9 cellular contexts compared by ENCODE assay signal in genomic region chr9:97982191-97982718, GRCh38. TPM values are rescaled to one million over a fixed set of nuclear protein-coding genes. Genes with fewer than 3 reads are reported as not detected.
DNase-seq lines count a peak whose midpoint lies in the region; ATAC-seq, FAIRE-seq and TF ChIP-seq lines count a peak whose summit lies in the region.
"Had no signal": no experiment of that assay in that cellular context is flagged by ENCODE, and none has a peak within 500 bp of the region (broad histone marks: within the 10 kb centered on the region; RNA-seq: fewer than 3 reads in every experiment).

No MANE protein-coding gene starts in this region.

- 25 to 28% (median 25%) methylated on average over 16 of the region's 16 CpGs for WGBS in ovary, 3 donors

- H3K27ac ChIP-seq in DOHH2 (ENCODE audit: low read depth, low read length): peak overlapping the region; percentile 82
- peak overlapping the region; percentile 84 for H3K27ac ChIP-seq in OCI-LY7 (ENCODE audit: low read depth, low read length, poor library complexity, severe bottlenecking)
- H3K27ac ChIP-seq in endothelial cell of umbilical vein (ENCODE audit: insufficient read depth, low read depth, low read length): peak overlapping the region; percentile 37
- H3K27ac ChIP-seq in ovary: no peak overlapping the region

- H3K27me3 ChIP-seq in DOHH2 (ENCODE audit: control insufficient read depth, low read length) (no peaks in the 10 kb centered on the region), endothelial cell of umbilical vein (ENCODE audit: control insufficient read depth in 2 of 2, insufficient read depth in 2 of 2, low read length in 2 of 2) (no peaks in the 10 kb centered on the region), ovary (no peaks in the 10 kb centered on the region)

- ATAC-seq in left colon: no peak
- no peak for ATAC-seq in GM21515 (IDR thresholded peaks at IDR 0.05; ENCODE audit: unreplicated experiment)
- ATAC-seq in GM19463 (IDR thresholded peaks at IDR 0.05; ENCODE audit: unreplicated experiment): no peak

- H2AFZ ChIP-seq in OCI-LY7 (ENCODE audit: low read length) (peak overlapping the region; percentile 20; the same call in 1 of the 2 replicates), endothelial cell of umbilical vein (ENCODE audit: low read depth, low read length) (peak overlapping the region; percentile 79)

- H3K79me2 ChIP-seq in DOHH2 (ENCODE audit: control insufficient read depth, low read length): peaks cover 60% of the 10 kb centered on the region
- peaks cover 51% of the 10 kb centered on the region for H3K79me2 ChIP-seq in OCI-LY7 (ENCODE audit: insufficient read depth, low read depth, low read length)
- H3K79me2 ChIP-seq in endothelial cell of umbilical vein (ENCODE audit: control insufficient read depth, insufficient read depth, low read length): peaks cover 40% of the 10 kb centered on the region

- intact Hi-C loops in OCI-LY7 (cut with micrococcal nuclease; ENCODE audit: unreplicated experiment): loop anchor here (2.0 kb wide), 1 partner anchor 121 kb away; no protein-coding TSS in a partner anchor
- intact Hi-C loops in endothelial cell of umbilical vein (cut with micrococcal nuclease): loop anchor here (1.0 kb wide), 1 partner anchor 348 kb away; no protein-coding TSS in a partner anchor
- intact Hi-C loops in ovary (cut with DNase I): loop anchor here in 2 of 4 donors (5.0 to 10.0 kb wide), 3 partner anchors 57 to 275 kb away; partner anchors contain the start of genes TRMO (in 2 of the 2) and TBC1D2 (in 1 of the 2)
- intact Hi-C loops in left colon (cut with DNase I, micrococcal nuclease): loop anchor here in 1 of 2 donors (10.0 kb wide), 1 partner anchor 57 kb away; the partner anchor contains the start of gene TRMO

- H3K4me3 ChIP-seq in DOHH2 (ENCODE audit: low read length) (peak overlapping the region; percentile 81), OCI-LY7 (ENCODE audit: low read depth, low read length, poor library complexity, severe bottlenecking) (peak overlapping the region; percentile 92), endothelial cell of umbilical vein (replicated peaks in 1 of 3; ENCODE audit: insufficient read depth in 1 of 3, low read depth in 1 of 3, low read length in 3 of 3) (peak overlapping the region; percentile 45 to 60 (median 46)), ovary (peak overlapping the region; percentile 92)

- H3K9me1 ChIP-seq in endothelial cell of umbilical vein (replicated peaks; ENCODE audit: control insufficient read depth, extremely low read depth, insufficient read depth, low read length): no peaks in the 10 kb centered on the region

- no peak for TF ChIP-seq EP300 in ovary (IDR thresholded peaks at IDR 0.05)

- H3K36me3 ChIP-seq in DOHH2 (ENCODE audit: control insufficient read depth, low read length) (peaks cover 38% of the 10 kb centered on the region), OCI-LY7 (ENCODE audit: insufficient read depth, low read length) (peaks cover 29% of the 10 kb centered on the region; the same call in 1 of the 2 replicates), endothelial cell of umbilical vein (ENCODE audit: control insufficient read depth in 2 of 2, extremely low read depth in 1 of 2, insufficient read depth in 2 of 2, low read length in 2 of 2) (no peaks in the 10 kb centered on the region), ovary (no peaks in the 10 kb centered on the region)

- H3F3A ChIP-seq in DOHH2 (ENCODE audit: control insufficient read depth, insufficient read depth): peaks cover 9% of the 10 kb centered on the region

- CTCF ChIA-PET in OCI-LY7 (lab: Charles Lee; ENCODE audit: unreplicated experiment): interaction anchor here (0.8 to 1.1 kb wide), 2 partner anchors 56 to 58 kb away, joined by 3 to 4 read pairs; no protein-coding TSS in a partner anchor
- CTCF ChIA-PET in endothelial cell of umbilical vein (lab: Charles Lee): interaction anchor here (0.9 to 4.1 kb wide), 8 partner anchors 10 to 108 kb away, joined by 3 to 37 read pairs (median 5); partner anchors contain the start of gene TRMO

- FAIRE-seq in endothelial cell of umbilical vein (lab: Jason Lieb, UNC): no peak

- no peaks in the 10 kb centered on the region for H3K9me3 ChIP-seq in DOHH2 (ENCODE audit: control insufficient read depth, insufficient read depth, low read length)
- H3K9me3 ChIP-seq in OCI-LY7 (ENCODE audit: low read length): no peaks in the 10 kb centered on the region
- H3K9me3 ChIP-seq in endothelial cell of umbilical vein (replicated peaks; ENCODE audit: control insufficient read depth, insufficient read depth, low read length): no peaks in the 10 kb centered on the region
- no peaks in the 10 kb centered on the region for H3K9me3 ChIP-seq in ovary

- POLR2A ChIA-PET in OCI-LY7 (lab: Charles Lee) (interaction anchor here (0.5 to 4.5 kb wide), 13 partner anchors 10 to 124 kb away, joined by 3 to 39 read pairs (median 4); partner anchors contain the start of genes HEMGN and TRMO), endothelial cell of umbilical vein (lab: Charles Lee) (no interaction called here)

- TF ChIP-seq CTCF in DOHH2 (IDR thresholded peaks at IDR 0.05; ENCODE audit: low read depth, low read length, poor library complexity, severe bottlenecking): no peak
- TF ChIP-seq CTCF in OCI-LY7 (conservative IDR thresholded peaks at IDR 0.05; ENCODE audit: low read length): no peak
- no peak for TF ChIP-seq CTCF in endothelial cell of umbilical vein (IDR thresholded peaks at IDR 0.05; ENCODE audit: extremely low read depth in 1 of 2, insufficient read depth in 1 of 2, low read depth in 1 of 2, low read length in 2 of 2)
- no peak for TF ChIP-seq CTCF in ovary (IDR thresholded peaks at IDR 0.05)

- no peak for DNase-seq in OCI-LY7 (ENCODE audit: low spot score)
- DNase-seq in endothelial cell of umbilical vein (ENCODE audit: low read depth, low spot score): no peak
- peak in 1 of 5 donors; percentile 34 for DNase-seq in ovary
- no peak for DNase-seq in left colon
- no peak for DNase-seq in NCI-H69 (lab: John Stamatoyannopoulos, UW)

- H3K9ac ChIP-seq in endothelial cell of umbilical vein (replicated peaks; ENCODE audit: extremely low read depth, insufficient read depth, low read length): peak overlapping the region; percentile 63

- no peaks in the 10 kb centered on the region for H4K20me1 ChIP-seq in DOHH2 (ENCODE audit: control insufficient read depth, insufficient read depth, low read depth, low read length)
- peaks cover 12% of the 10 kb centered on the region for H4K20me1 ChIP-seq in OCI-LY7 (ENCODE audit: insufficient read depth, low read length)
- peaks cover 5% of the 10 kb centered on the region for H4K20me1 ChIP-seq in endothelial cell of umbilical vein (replicated peaks; ENCODE audit: control insufficient read depth, extremely low read depth, insufficient read depth, low read length)

- H3K4me2 ChIP-seq in DOHH2 (ENCODE audit: low read length): peak overlapping the region; percentile 78
- peak overlapping the region; percentile 87 for H3K4me2 ChIP-seq in OCI-LY7 (ENCODE audit: low read length)
- H3K4me2 ChIP-seq in endothelial cell of umbilical vein (ENCODE audit: insufficient read depth, low read length): peak overlapping the region; percentile 94

- TF ChIP-seq POLR2A in endothelial cell of umbilical vein (IDR thresholded peaks at IDR 0.05; ENCODE audit: low read depth, low read length) (no peak), ovary (IDR thresholded peaks at IDR 0.05) (no peak)

- BruUV-seq in OCI-LY7 (replicated peaks; lab: Mats Ljungman, UMichigan) (TSS peak; percentile 86), endothelial cell of umbilical vein (replicated peaks; lab: Mats Ljungman, UMichigan) (no TSS peak)

- dilution Hi-C loops in endothelial cell of umbilical vein (cut with MboI; ENCODE audit: extremely low pct_ligation_motif_present, low sequenced_read_pairs): no loop called here

- H3K4me1 ChIP-seq in DOHH2 (ENCODE audit: control insufficient read depth, low read length) (peaks cover 48% of the 10 kb centered on the region), OCI-LY7 (ENCODE audit: insufficient read depth, low read length, poor library complexity, severe bottlenecking) (peaks cover 59% of the 10 kb centered on the region), endothelial cell of umbilical vein (ENCODE audit: control insufficient read depth, extremely low read depth, insufficient read depth, low read length) (peaks cover 24% of the 10 kb centered on the region), ovary (ENCODE audit: insufficient read depth) (peaks cover 4% of the 10 kb centered on the region)

- H3K9me2 ChIP-seq in DOHH2 (replicated peaks; ENCODE audit: control insufficient read depth, low read length): no peaks in the 10 kb centered on the region
- H3K9me2 ChIP-seq in OCI-LY7 (ENCODE audit: insufficient read depth, low read length): no peaks in the 10 kb centered on the region

RNA-seq across cellular contexts. Expression of gene ANP32B, which starts 0.9 kb away (rescaled TPM):
- 32.1 and 52.7 TPM in 2 replicates for total RNA-seq in OCI-LY7 (2014; rRNA removed; shearing (Covaris generic))
- total RNA-seq in OCI-LY7 (2022): 389 and 454 TPM in 2 replicates
- 152 and 173 TPM in 2 replicates for total RNA-seq in endothelial cell of umbilical vein
- 5.9 and 13.9 TPM in 2 replicates for polyA plus RNA-seq in endothelial cell of umbilical vein
- 46.4 and 47.0 TPM in 2 replicates for polyA plus RNA-seq in endothelial cell of umbilical vein (2011; cell fraction: cytosol; rRNA removed)
- polyA plus RNA-seq in endothelial cell of umbilical vein (2011; cell fraction: nucleus; rRNA removed): 20.7 and 29.1 TPM in 2 replicates
- 165 and 251 TPM in 2 replicates for polyA plus RNA-seq in endothelial cell of umbilical vein (2012)
- polyA minus RNA-seq in endothelial cell of umbilical vein: 12.8 and 21.7 TPM in 2 replicates
- 47.4 TPM for polyA minus RNA-seq in endothelial cell of umbilical vein (2011; cell fraction: cytosol; rRNA and poly(A)+ RNA removed)
- polyA minus RNA-seq in endothelial cell of umbilical vein (2011; cell fraction: nucleus; rRNA and poly(A)+ RNA removed): 17.1 and 20.9 TPM in 2 replicates
- 100 to 1,000 TPM in 5 of 7 donors, 10 to 100 TPM in 2; 41.4 to 167 (median 137) TPM for total RNA-seq in ovary
- polyA plus RNA-seq in ovary: 100 to 1,000 TPM; 162 to 302 TPM
- 100 to 1,000 TPM in 1 of 2 donors, 10 to 100 TPM in 1; 98.2 to 137 TPM for total RNA-seq in left colon

RNA-seq across cellular contexts. Expression of gene HEMGN, which starts 44.3 kb away (rescaled TPM):
- total RNA-seq in OCI-LY7 (2014; rRNA removed; shearing (Covaris generic)): 4.3 and 5.4 TPM in 2 replicates
- total RNA-seq in OCI-LY7 (2022) (3.3 and 3.8 TPM in 2 replicates), endothelial cell of umbilical vein (not detected in 2 replicates), ovary (under 1 TPM in 2 of 7 donors, not detected in 5; 0.10 to 0.53 TPM), left colon (not detected)
- polyA plus RNA-seq in endothelial cell of umbilical vein (not detected in 2 replicates), ovary (not detected)
- polyA plus RNA-seq in endothelial cell of umbilical vein (2011; cell fraction: cytosol; rRNA removed): not detected in 2 replicates
- polyA plus RNA-seq in endothelial cell of umbilical vein (2011; cell fraction: nucleus; rRNA removed): not detected in 2 replicates
- not detected in 2 replicates for polyA plus RNA-seq in endothelial cell of umbilical vein (2012)
- polyA minus RNA-seq in endothelial cell of umbilical vein: 0.15 and 0.68 TPM in 2 replicates
- not detected for polyA minus RNA-seq in endothelial cell of umbilical vein (2011; cell fraction: cytosol; rRNA and poly(A)+ RNA removed)
- not detected in 2 replicates for polyA minus RNA-seq in endothelial cell of umbilical vein (2011; cell fraction: nucleus; rRNA and poly(A)+ RNA removed)
- total RNA-seq: M059J had no signal

RNA-seq across cellular contexts. Expression of gene TRMO, which starts 60.0 kb away (rescaled TPM):
- total RNA-seq in OCI-LY7 (2014; rRNA removed; shearing (Covaris generic)): 17.6 and 34.7 TPM in 2 replicates
- total RNA-seq in OCI-LY7 (2022) (9.3 and 10.9 TPM in 2 replicates), endothelial cell of umbilical vein (10.1 and 10.9 TPM in 2 replicates), ovary (10 to 100 TPM; 11.5 to 19.4 (median 15.3) TPM), left colon (10 to 100 TPM; 14.0 to 15.0 TPM)
- polyA plus RNA-seq in endothelial cell of umbilical vein (10.1 and 11.9 TPM in 2 replicates), ovary (10 to 100 TPM; 12.6 to 25.3 TPM)
- polyA plus RNA-seq in endothelial cell of umbilical vein (2011; cell fraction: cytosol; rRNA removed): 12.2 and 12.6 TPM in 2 replicates
- polyA plus RNA-seq in endothelial cell of umbilical vein (2011; cell fraction: nucleus; rRNA removed): 23.9 and 26.1 TPM in 2 replicates
- polyA plus RNA-seq in endothelial cell of umbilical vein (2012): 7.7 and 11.0 TPM in 2 replicates
- 13.1 and 18.7 TPM in 2 replicates for polyA minus RNA-seq in endothelial cell of umbilical vein
- 13.0 TPM for polyA minus RNA-seq in endothelial cell of umbilical vein (2011; cell fraction: cytosol; rRNA and poly(A)+ RNA removed)
- 18.3 and 20.9 TPM in 2 replicates for polyA minus RNA-seq in endothelial cell of umbilical vein (2011; cell fraction: nucleus; rRNA and poly(A)+ RNA removed)

Comparison
In these comparisons a context has a peak if more than half of its experiments do, and no peak if none do; other contexts are left out.
1. H3K27ac ChIP-seq: peak in DOHH2 (single experiment), OCI-LY7 (single experiment) and endothelial cell of umbilical vein (single experiment); none in ovary (0 of 2).
2. Peak in every context shown above with its lines, with median percentiles within 50 percentile points of each other: H3K4me2 ChIP-seq and H3K4me3 ChIP-seq.